ENCODE assay signal across 8 cellular contexts in the genomic region with DNA sequence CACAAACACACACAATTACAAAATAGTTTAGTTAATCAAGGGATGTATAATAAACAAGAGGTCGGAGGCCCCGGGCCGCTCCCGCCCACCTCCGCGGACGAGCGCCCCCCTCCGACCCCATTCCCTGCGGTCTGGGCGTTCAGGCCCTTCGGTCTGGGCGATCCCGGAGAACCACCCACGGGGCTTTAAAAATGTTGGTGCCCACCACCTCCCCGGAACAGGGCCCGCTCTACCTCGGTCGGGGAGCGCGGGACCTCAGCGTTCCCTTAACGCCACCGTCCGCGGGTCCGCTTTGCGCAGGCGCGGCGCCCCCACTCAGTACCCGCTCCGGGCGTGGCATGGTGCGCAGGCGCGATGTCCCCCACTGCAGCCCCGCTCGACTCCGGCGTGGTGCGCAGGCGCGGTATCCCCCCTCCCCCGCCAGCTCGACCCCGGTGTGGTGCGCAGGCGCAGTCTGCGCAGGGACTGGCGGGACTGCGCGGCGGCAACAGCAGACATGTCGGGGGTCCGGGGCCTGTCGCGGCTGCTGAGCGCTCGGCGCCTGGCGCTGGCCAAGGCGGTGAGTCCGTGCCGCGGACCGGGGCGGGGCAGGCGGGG. TPM values are rescaled to one million over a fixed set of nuclear protein-coding genes. Genes with fewer than 3 reads are reported as not detected.
A peak's percentile ranks its signal among the peaks of the same experiment; 100 is the strongest.
DNase-seq lines count a peak whose midpoint lies in the region; ATAC-seq, FAIRE-seq and TF ChIP-seq lines count a peak whose summit lies in the region.

A gene with protein sequence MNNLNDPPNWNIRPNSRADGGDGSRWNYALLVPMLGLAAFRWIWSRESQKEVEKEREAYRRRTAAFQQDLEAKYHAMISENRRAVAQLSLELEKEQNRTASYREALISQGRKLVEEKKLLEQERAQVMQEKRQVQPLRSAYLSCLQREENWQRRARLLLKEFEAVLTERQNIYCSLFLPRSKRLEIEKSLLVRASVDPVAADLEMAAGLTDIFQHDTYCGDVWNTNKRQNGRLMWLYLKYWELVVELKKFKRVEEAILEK (minus strand): TSS at position 294 of the 597 bp plus-strand sequence. CDS start 1,304 bp downstream, outside the sequence.
A gene (plus strand): TSS at position 461 of the 597 bp plus-strand sequence. CDS start 36 bp downstream, at position 497.

- H2AFZ ChIP-seq in H1 (ENCODE audit: low read length): peak within 1 kb of the TSS; percentile 82; the same call in 1 of the 2 replicates

- no TSS peak for BruUV-seq in Calu3 (replicated peaks; lab: Mats Ljungman, UMichigan)

- TF ChIP-seq CTCF in Calu3 (IDR thresholded peaks at IDR 0.05; ENCODE audit: unreplicated experiment) (peak; percentile 30), H1 (IDR thresholded peaks at IDR 0.05; ENCODE audit: control extremely low read depth in 1 of 3, insufficient read depth in 1 of 3, low read depth in 1 of 3, low read length in 3 of 3) (peak; percentile 10 to 38 (median 28); a peak in 3 of 4 replicates)

- no peak within 1 kb of the TSS for H2BK12ac ChIP-seq in H1 (ENCODE audit: low read depth, low read length)

- peaks cover 5 to 6% of the 10 kb centered on the region in 2 experiments for H4K20me1 ChIP-seq in H1 (replicated peaks in 1 of 2; ENCODE audit: control insufficient read depth in 1 of 2, insufficient read depth in 2 of 2, low read length in 2 of 2)

- H3K36me3 ChIP-seq in H1 (ENCODE audit: control insufficient read depth in 2 of 4, insufficient read depth in 4 of 4, low read length in 3 of 4) (peaks cover 0 to 10% (median 0%) of the 10 kb centered on the region in 4 experiments; a peak in 3 of 8 replicates), mesendoderm (ENCODE audit: control insufficient read depth, insufficient read depth, low read length) (no peaks in the 10 kb centered on the region)

- H3K4me1 Mint-ChIP-seq in Calu3 (ENCODE audit: low read depth, unreplicated experiment): peaks cover 37% of the 10 kb centered on the region

- H2BK15ac ChIP-seq in H1 (ENCODE audit: low read length) (no peak within 1 kb of the TSS), mesendoderm (replicated peaks; ENCODE audit: low read depth) (no peak within 1 kb of the TSS)

- H3K4me1 ChIP-seq in H1 (replicated peaks in 1 of 4; ENCODE audit: control insufficient read depth in 3 of 4, insufficient read depth in 4 of 4, low read length in 3 of 4): peaks cover 0 to 4% (median 2%) of the 10 kb centered on the region in 4 experiments; a peak in 2 of 7 replicates
- peaks cover 2% of the 10 kb centered on the region for H3K4me1 ChIP-seq in mesendoderm (ENCODE audit: control insufficient read depth, low read depth, low read length)

- no peak within 1 kb of the TSS for H3K56ac ChIP-seq in H1 (replicated peaks; ENCODE audit: insufficient read length, low read depth, low read length)
- peak within 1 kb of the TSS; percentile 86 for H3K56ac ChIP-seq in mesendoderm (ENCODE audit: low read length)

- peaks cover 49% of the 10 kb centered on the region for H3K36me3 Mint-ChIP-seq in Calu3 (ENCODE audit: insufficient read depth, unreplicated experiment)

- no peaks in the 10 kb centered on the region for H3K27me3 Mint-ChIP-seq in Calu3 (ENCODE audit: unreplicated experiment)

- H3K9ac ChIP-seq in H1 (replicated peaks in 1 of 4; ENCODE audit: extremely low read depth in 1 of 4, low read depth in 3 of 4, low read length in 3 of 4) (peak within 1 kb of the TSS; percentile 65 to 81 (median 76)), mesendoderm (ENCODE audit: low read length) (peak within 1 kb of the TSS; percentile 85)

- ATAC-seq in GM21381 (IDR thresholded peaks at IDR 0.05; ENCODE audit: unreplicated experiment): peak; percentile 75

- peak within 1 kb of the TSS; percentile 56 for H3K27ac Mint-ChIP-seq in Calu3 (ENCODE audit: unreplicated experiment)

- H4K8ac ChIP-seq in H1 (ENCODE audit: extremely low read depth, insufficient read depth, low read length) (peak within 1 kb of the TSS; percentile 79), mesendoderm (ENCODE audit: low read depth, low read length) (peak within 1 kb of the TSS; percentile 87)

- H2AK5ac ChIP-seq in H1 (ENCODE audit: low read depth, low read length): no peak within 1 kb of the TSS
- no peak within 1 kb of the TSS for H2AK5ac ChIP-seq in mesendoderm (ENCODE audit: low read length)

- no peak for FAIRE-seq in H1 (lab: Jason Lieb, UNC)

- H3K4me3 ChIP-seq in H1 (ENCODE audit: extremely low read depth in 1 of 4, insufficient read depth in 2 of 4, low read depth in 3 of 4, low read length in 4 of 4) (peak within 1 kb of the TSS; percentile 84 to 93 (median 90)), mesendoderm (ENCODE audit: low read length) (peak within 1 kb of the TSS; percentile 86)

- no peaks in the 10 kb centered on the region for H3K9me3 Mint-ChIP-seq in Calu3 (ENCODE audit: low read depth, unreplicated experiment)

- peak; percentile 98 for DNase-seq in Calu3
- DNase-seq in HUDEP-2 (lab: John Stamatoyannopoulos, UW; ENCODE audit: unreplicated experiment in 76 of 76): peak in 75 of 76 experiments; percentile 24 to 96 (median 89)
- peak; percentile 97 to 98 for DNase-seq in NOMO-1 (lab: John Stamatoyannopoulos, UW; ENCODE audit: unreplicated experiment in 2 of 2)
- DNase-seq in activated CD8-positive, alpha-beta memory T cell treated with anti-CD3 and anti-CD28 coated beads for 48 hours (ENCODE audit: low read depth in 2 of 3, low spot score in 2 of 3): peak; percentile 95 to 99 (median 97)
- DNase-seq in H1 (ENCODE audit: low read depth in 1 of 2, low spot score in 2 of 2): peak; percentile 90 to 100
- peak; percentile 95 for DNase-seq in mesendoderm
- peak; percentile 98 for DNase-seq in stimulated activated CD8-positive, alpha-beta memory T cell treated with anti-CD3 and anti-CD28 coated beads, Interleukin-12 subunit alpha, Interleukin-12 subunit beta, amount 100 ng/mL, for 24 hours (ENCODE audit: extremely low read depth)

- no peak for TF ChIP-seq RAD21 in H1 (IDR thresholded peaks at IDR 0.05 in 1 of 2, conservative IDR thresholded peaks at IDR 0.05 in 1 of 2; ENCODE audit: low read depth in 2 of 2, low read length in 2 of 2)

- no peak within 1 kb of the TSS for H3K23ac ChIP-seq in H1 (ENCODE audit: insufficient read length)
- H3K23ac ChIP-seq in mesendoderm (ENCODE audit: low read length): peak within 1 kb of the TSS; percentile 45

- H3K27ac ChIP-seq in H1 (ENCODE audit: low read depth, low read length) (peak within 1 kb of the TSS; percentile 64; the same call in 1 of the 2 replicates), mesendoderm (ENCODE audit: low read depth, low read length) (peak within 1 kb of the TSS; percentile 81)

- H3K79me2 ChIP-seq in H1 (ENCODE audit: control insufficient read depth in 1 of 2, insufficient read depth in 2 of 2, low read length in 2 of 2): peaks cover 3 to 48% of the 10 kb centered on the region in 2 experiments; a peak in 3 of 4 replicates
- peaks cover 35% of the 10 kb centered on the region for H3K79me2 ChIP-seq in mesendoderm (ENCODE audit: control insufficient read depth, insufficient read depth, low read length)

- no peak within 1 kb of the TSS for H2BK20ac ChIP-seq in H1 (ENCODE audit: low read length)

- H2BK5ac ChIP-seq in H1 (ENCODE audit: low read depth, low read length) (no peak within 1 kb of the TSS), mesendoderm (ENCODE audit: low read length) (no peak within 1 kb of the TSS)

- H3K9me3 ChIP-seq in H1 (ENCODE audit: insufficient read depth in 2 of 2, low read depth in 1 of 2, low read length in 1 of 2): no peaks in the 10 kb centered on the region

- POLR2A ChIA-PET in H1 (lab: Charles Lee; ENCODE audit: partially characterized antibody): interaction anchor here (1.0 to 2.2 kb wide), 12 partner anchors 8 to 128 kb away, joined by 3 to 8 read pairs (median 4); a partner anchor contains a TSS

- intact Hi-C loops in Calu3 (cut with micrococcal nuclease; ENCODE audit: unreplicated experiment): loop anchor here (1.0 kb wide), 1 partner anchor 53 kb away; a partner anchor contains a TSS

- H4K91ac ChIP-seq in H1 (replicated peaks; ENCODE audit: insufficient read length, low read length): no peak within 1 kb of the TSS

- H3K4me2 ChIP-seq in H1 (ENCODE audit: insufficient read depth in 1 of 2, low read depth in 2 of 2, low read length in 2 of 2) (peak within 1 kb of the TSS; percentile 79 to 91), mesendoderm (ENCODE audit: low read length) (peak within 1 kb of the TSS; percentile 98)

- 1% methylated on average over 54 of the region's 69 CpGs; no CpG with 5 or more reads in 1 of the 2 experiments for WGBS in H1 (ENCODE audit: extremely low coverage in 1 of 2, insufficient coverage in 1 of 2, insufficient read length in 1 of 2, insufficient replicate concordance in 2 of 2, low coverage in 1 of 2, low lambda C conversion rate in 2 of 2, missing lambda C conversion rate in 1 of 2), 2 experiments
- no CpG with 5 or more reads among the region's 69 CpGs for WGBS in mesendoderm (ENCODE audit: extremely low coverage, insufficient coverage, low lambda C conversion rate)

- no peak within 1 kb of the TSS for H3K4ac ChIP-seq in H1 (replicated peaks; ENCODE audit: insufficient read length, low read depth, low read length)
- no peak within 1 kb of the TSS for H3K4ac ChIP-seq in mesendoderm (ENCODE audit: low read depth, low read length)

- peaks cover 3% of the 10 kb centered on the region for H3K23me2 ChIP-seq in H1 (ENCODE audit: low read depth, low read length)

- peak within 1 kb of the TSS; percentile 78 for H3K4me3 Mint-ChIP-seq in Calu3 (ENCODE audit: low read depth, unreplicated experiment)

- no peak within 1 kb of the TSS for H2BK120ac ChIP-seq in H1 (replicated peaks; ENCODE audit: low read depth, low read length)
- no peak within 1 kb of the TSS for H2BK120ac ChIP-seq in mesendoderm (ENCODE audit: low read depth, low read length)

- H3K18ac ChIP-seq in H1 (ENCODE audit: extremely low read depth, low read length) (no peak within 1 kb of the TSS; the same call in 1 of the 2 replicates), mesendoderm (ENCODE audit: low read length) (peak within 1 kb of the TSS; percentile 86)

- no peaks in the 10 kb centered on the region for H3K27me3 ChIP-seq in H1 (replicated peaks in 1 of 4; ENCODE audit: control insufficient read depth in 3 of 4, extremely low read depth in 1 of 4, insufficient read depth in 3 of 4, low read length in 3 of 4)
- no peaks in the 10 kb centered on the region for H3K27me3 ChIP-seq in mesendoderm (ENCODE audit: insufficient read depth, low read length, poor library complexity)

- H3K79me1 ChIP-seq in H1 (ENCODE audit: low read depth, low read length) (peaks cover 2% of the 10 kb centered on the region; the same call in 1 of the 2 replicates), mesendoderm (ENCODE audit: low read length) (peaks cover 11% of the 10 kb centered on the region)

- H4K5ac ChIP-seq in H1 (ENCODE audit: insufficient read length, low read depth, low read length): peak within 1 kb of the TSS; percentile 97
- no peak within 1 kb of the TSS for H4K5ac ChIP-seq in mesendoderm (ENCODE audit: low read length)

- TF ChIP-seq POLR2A in H1 (IDR thresholded peaks at IDR 0.05; ENCODE audit: control extremely low read depth in 1 of 2, low read depth in 2 of 2, low read length in 2 of 2): peak; percentile 67 to 72

- no peak for TF ChIP-seq EP300 in H1 (IDR thresholded peaks at IDR 0.05; ENCODE audit: borderline replicate concordance in 1 of 2, low read depth in 2 of 2, low read length in 2 of 2)

- CTCF ChIA-PET in Calu3 (lab: Charles Lee): interaction anchor here (2.7 kb wide), 1 partner anchor 29 kb away, joined by 11 read pairs; no protein-coding TSS in a partner anchor
- CTCF ChIA-PET in H1 (lab: Charles Lee; ENCODE audit: partially characterized antibody): interaction anchor here (0.7 to 2.9 kb wide), 7 partner anchors 10 to 708 kb away, joined by 3 to 10 read pairs (median 4); a partner anchor contains a TSS

- H3K14ac ChIP-seq in H1 (ENCODE audit: insufficient read length): no peak within 1 kb of the TSS

RNA-seq across cellular contexts. Expression of the first gene that starts in this region (rescaled TPM):
- 7.3 and 7.8 TPM in 2 replicates for total RNA-seq in Calu3 (2022)
- 7.2 and 8.0 TPM in 2 replicates for total RNA-seq in H1 (2021; fragmentation: NEBNext Ultra II Directional; extraction: Animal tissue kit (Norgen Biotek cat#: 25700))
- polyA plus RNA-seq in H1 (2011; rRNA removed): 2.9 and 3.4 TPM in 2 replicates
- polyA plus RNA-seq in H1 (2011; cell fraction: cytosol; rRNA removed): 3.9 TPM
- polyA plus RNA-seq in H1 (2011; cell fraction: nucleus; rRNA removed): 4.5 TPM
- 4.7 to 6.8 TPM (median 5.7 TPM) in 4 replicates for polyA plus RNA-seq in H1 (2012, experiment 1 of 2)
- polyA plus RNA-seq in H1 (2012, experiment 2 of 2): 1.6 TPM
- 4.8 TPM for polyA plus RNA-seq in H1 (2013, experiment 1 of 2)
- 5.6 TPM for polyA plus RNA-seq in H1 (2013, experiment 2 of 2)
- polyA minus RNA-seq in H1 (2011; rRNA and poly(A)+ RNA removed): 3.1 and 3.8 TPM in 2 replicates
- 3.6 TPM for polyA minus RNA-seq in H1 (2011; cell fraction: cytosol; rRNA and poly(A)+ RNA removed)
- polyA minus RNA-seq in H1 (2011; cell fraction: nucleus; rRNA and poly(A)+ RNA removed): 6.9 TPM
- polyA plus RNA-seq in mesendoderm (2013, experiment 1 of 2): 2.7 TPM
- polyA plus RNA-seq in mesendoderm (2013, experiment 2 of 2): 2.9 TPM

RNA-seq across cellular contexts. Expression of the second gene that starts in this region (rescaled TPM):
- total RNA-seq in Calu3 (2022): 96.9 and 107 TPM in 2 replicates
- 86.1 and 87.3 TPM in 2 replicates for total RNA-seq in H1 (2021; fragmentation: NEBNext Ultra II Directional; extraction: Animal tissue kit (Norgen Biotek cat#: 25700))
- polyA plus RNA-seq in H1 (2011; rRNA removed): 59.7 and 80.6 TPM in 2 replicates
- polyA plus RNA-seq in H1 (2011; cell fraction: cytosol; rRNA removed): 67.8 TPM
- 130 TPM for polyA plus RNA-seq in H1 (2011; cell fraction: nucleus; rRNA removed)
- 86.7 to 111 TPM (median 100 TPM) in 4 replicates for polyA plus RNA-seq in H1 (2012, experiment 1 of 2)
- polyA plus RNA-seq in H1 (2012, experiment 2 of 2): 40.5 TPM
- 113 TPM for polyA plus RNA-seq in H1 (2013, experiment 1 of 2)
- polyA plus RNA-seq in H1 (2013, experiment 2 of 2): 113 TPM
- polyA minus RNA-seq in H1 (2011; rRNA and poly(A)+ RNA removed): 125 and 144 TPM in 2 replicates
- 67.0 TPM for polyA minus RNA-seq in H1 (2011; cell fraction: cytosol; rRNA and poly(A)+ RNA removed)
- 99.3 TPM for polyA minus RNA-seq in H1 (2011; cell fraction: nucleus; rRNA and poly(A)+ RNA removed)
- 51.9 TPM for polyA plus RNA-seq in mesendoderm (2013, experiment 1 of 2)
- polyA plus RNA-seq in mesendoderm (2013, experiment 2 of 2): 52.5 TPM

Comparison
In these comparisons a context has a peak if more than half of its experiments do, and no peak if none do; other contexts are left out.
1. Peak in every context shown above with its lines: DNase-seq, ATAC-seq, H3K4me3 ChIP-seq and H3K27ac ChIP-seq.